20 cellular contexts compared by ENCODE assay signal in the genomic region with DNA sequence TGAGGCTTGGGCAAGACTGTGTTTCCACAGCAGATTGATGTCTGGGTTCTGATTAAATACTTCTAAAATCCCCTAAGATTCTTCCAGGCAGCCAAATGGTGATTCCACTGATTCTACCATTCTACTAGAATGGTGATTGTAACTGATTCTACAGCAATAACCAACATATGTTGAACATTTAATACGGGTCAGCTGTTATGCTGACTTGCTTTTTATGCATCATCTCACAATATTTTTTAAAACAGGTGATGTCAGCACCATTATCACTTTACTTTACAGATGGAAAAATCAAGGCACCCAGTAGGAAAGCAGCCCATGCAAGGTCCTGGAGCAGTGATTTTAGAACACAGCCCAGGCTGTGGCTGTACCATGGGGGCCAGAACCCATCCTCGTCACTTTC. TPM values are rescaled to one million over a fixed set of nuclear protein-coding genes. Genes with fewer than 3 reads are reported as not detected.
DNase-seq lines count a peak whose midpoint lies in the region; ATAC-seq, FAIRE-seq and TF ChIP-seq lines count a peak whose summit lies in the region.
"Had no signal": no experiment of that assay in that cellular context is flagged by ENCODE, and none has a peak within 500 bp of the region (broad histone marks: within the 10 kb centered on the region; RNA-seq: fewer than 3 reads in every experiment).

No MANE protein-coding gene starts in this region.

- H3K4me1 ChIP-seq in IMR-90 (ENCODE audit: control insufficient read depth, insufficient read depth, low read length) (peaks cover 10% of the 10 kb centered on the region), parathyroid adenoma (no peaks in the 10 kb centered on the region)
- H3K4me1 ChIP-seq: BLaER1 treated with 17β-estradiol and CSF1 and Interleukin-3, amounts not matched to agents 10 nM and 100 nM had no signal

- TF ChIP-seq RAD21 in IMR-90 (IDR thresholded peaks at IDR 0.05; ENCODE audit: low read length): no peak

- no peak overlapping the region for H4K8ac ChIP-seq in IMR-90 (ENCODE audit: low read depth in 2 of 2, low read length in 2 of 2)

- intact Hi-C loops in cardiac septum (cut with DNase I) (no loop called here), Right ventricle myocardium superior (cut with DNase I) (no loop called here), IMR-90 (cut with micrococcal nuclease) (no loop called here)

- no peak overlapping the region for H2BK20ac ChIP-seq in IMR-90 (ENCODE audit: low read depth, low read length)

- DNase-seq in cardiac septum (ENCODE audit: low spot score): peak; percentile 20
- no peak for DNase-seq in Right ventricle myocardium superior
- no peak for DNase-seq in IMR-90
- peak; percentile 3 for DNase-seq in fibroblast of peridontal ligament (ENCODE audit: extremely low read depth)
- no peak for DNase-seq in frontal cortex (ENCODE audit: low spot score in 2 of 2)
- no peak for DNase-seq in stimulated activated naive CD8-positive, alpha-beta T cell treated with anti-CD3 and anti-CD28 coated beads, Interleukin-15, Interleukin-2, amounts not matched to agents 100 U/mL and 50 U/mL, for 24 hours
- DNase-seq: 8988T; CD8-positive, alpha-beta T cell; COR-L47; GM23248; H7; HFFc6 had no signal

- H3K9ac ChIP-seq in IMR-90 (ENCODE audit: low read depth, low read length): no peak overlapping the region
- H3K9ac ChIP-seq in parathyroid adenoma: no peak overlapping the region
- H3K9ac ChIP-seq: BLaER1 treated with 17β-estradiol and CSF1 and Interleukin-3, amounts not matched to agents 10 nM and 100 nM; GM23248 had no signal

- no peak overlapping the region for H2AFZ ChIP-seq in IMR-90 (replicated peaks; ENCODE audit: low read length, poor library complexity)
- peak overlapping the region; percentile 38 for H2AFZ ChIP-seq in parathyroid adenoma
- H2AFZ ChIP-seq: GM23248 had no signal

- H3K79me1 ChIP-seq in IMR-90 (ENCODE audit: low read depth in 1 of 2, low read length in 2 of 2): no peaks in the 10 kb centered on the region

- TF ChIP-seq POLR2A in IMR-90 (IDR thresholded peaks at IDR 0.05; ENCODE audit: low read depth, low read length): no peak

- no peak for TF ChIP-seq CTCF in IMR-90 (conservative IDR thresholded peaks at IDR 0.05; ENCODE audit: low read depth, low read length)
- TF ChIP-seq CTCF in parathyroid adenoma (IDR thresholded peaks at IDR 0.05): no peak

- H3K27ac ChIP-seq in IMR-90 (ENCODE audit: insufficient read depth, low read length) (no peak overlapping the region), parathyroid adenoma (no peak overlapping the region)
- H3K27ac ChIP-seq: BLaER1 treated with 17β-estradiol and CSF1 and Interleukin-3, amounts not matched to agents 10 nM and 100 nM; GM23248 had no signal

- H3K9me3 ChIP-seq in IMR-90 (ENCODE audit: control insufficient read depth, insufficient read depth, low read length): no peaks in the 10 kb centered on the region
- H3K9me3 ChIP-seq in parathyroid adenoma (ENCODE audit: control insufficient read depth, low read length): no peaks in the 10 kb centered on the region
- H3K9me3 ChIP-seq: BLaER1 treated with 17β-estradiol and CSF1 and Interleukin-3, amounts not matched to agents 10 nM and 100 nM had no signal

- H2AK5ac ChIP-seq in IMR-90 (ENCODE audit: low read depth, low read length): no peak overlapping the region

- CTCF ChIA-PET in IMR-90 (lab: Yijun Ruan, JAX): no interaction called here

- no peak overlapping the region for H2AK9ac ChIP-seq in IMR-90 (replicated peaks; ENCODE audit: low read depth, low read length, poor library complexity)

- H3K79me2 ChIP-seq in parathyroid adenoma: no peaks in the 10 kb centered on the region

- H3K4me3 ChIP-seq in IMR-90 (ENCODE audit: insufficient read depth, low read depth, low read length) (no peak overlapping the region), parathyroid adenoma (ENCODE audit: low read depth, low read length) (no peak overlapping the region)
- H3K4me3 ChIP-seq: BLaER1 treated with 17β-estradiol and CSF1 and Interleukin-3, amounts not matched to agents 10 nM and 100 nM; GM23248 had no signal

- H3K56ac ChIP-seq in IMR-90 (ENCODE audit: extremely low read depth, insufficient read depth, low read length): no peak overlapping the region

- H3K27me3 ChIP-seq in IMR-90 (ENCODE audit: control insufficient read depth, insufficient read depth, low read length) (peaks cover 15% of the 10 kb centered on the region), parathyroid adenoma (ENCODE audit: control insufficient read depth, insufficient read depth, low read length) (no peaks in the 10 kb centered on the region)
- H3K27me3 ChIP-seq: BLaER1 treated with 17β-estradiol and CSF1 and Interleukin-3, amounts not matched to agents 10 nM and 100 nM had no signal

- H2BK5ac ChIP-seq in IMR-90 (ENCODE audit: low read depth, low read length, poor library complexity, severe bottlenecking): no peak overlapping the region

- dilution Hi-C loops in IMR-90 (cut with HindIII; ENCODE audit: low sequenced_read_pairs, unreplicated experiment): no loop called here

- no peak overlapping the region for H3K23ac ChIP-seq in IMR-90 (ENCODE audit: low read depth, low read length)

- BruUV-seq in IMR-90 (replicated peaks; lab: Mats Ljungman, UMichigan): no TSS peak

- H3K9me1 ChIP-seq in IMR-90 (ENCODE audit: insufficient read depth, low read length): 0 out of 2 replicates have a peak, but pooled peaks cover 3% of the 10 kb centered on the region

- H2BK120ac ChIP-seq in IMR-90 (ENCODE audit: low read depth, low read length): no peak overlapping the region

- no peak overlapping the region for H3K4me2 ChIP-seq in IMR-90 (ENCODE audit: low read depth, low read length)
- H3K4me2 ChIP-seq in parathyroid adenoma (ENCODE audit: low read length): no peak overlapping the region
- H3K4me2 ChIP-seq: BLaER1 treated with 17β-estradiol and CSF1 and Interleukin-3, amounts not matched to agents 10 nM and 100 nM had no signal

- no peaks in the 10 kb centered on the region for H4K20me1 ChIP-seq in IMR-90 (ENCODE audit: insufficient read depth, low read length)
- H4K20me1 ChIP-seq: BLaER1 treated with 17β-estradiol and CSF1 and Interleukin-3, amounts not matched to agents 10 nM and 100 nM had no signal

- ATAC-seq in Right ventricle myocardium superior (ENCODE audit: poor library complexity) (no peak), IMR-90 (ENCODE audit: low read depth) (no peak), HG03378 (IDR thresholded peaks at IDR 0.05; ENCODE audit: unreplicated experiment) (no peak)
- no peak for ATAC-seq in stimulated activated naive CD8-positive, alpha-beta T cell treated with anti-CD3 and anti-CD28 coated beads, Interleukin-15, Interleukin-2, amounts not matched to agents 100 U/mL and 50 U/mL, for 24 hours
- ATAC-seq: CD8-positive, alpha-beta T cell; HCT116 had no signal

- in situ Hi-C loops in IMR-90 (cut with MboI; ENCODE audit: low sequenced_read_pairs): no loop called here

- no peak overlapping the region for H4K5ac ChIP-seq in IMR-90 (ENCODE audit: low read depth, low read length)

- no peak overlapping the region for H2BK15ac ChIP-seq in IMR-90 (ENCODE audit: low read depth, low read length)

- no peaks in the 10 kb centered on the region for H3K36me3 ChIP-seq in IMR-90 (ENCODE audit: control insufficient read depth, insufficient read depth, low read length)
- H3K36me3 ChIP-seq in parathyroid adenoma (ENCODE audit: control insufficient read depth, insufficient read depth, low read length): no peaks in the 10 kb centered on the region
- H3K36me3 ChIP-seq: BLaER1 treated with 17β-estradiol and CSF1 and Interleukin-3, amounts not matched to agents 10 nM and 100 nM had no signal

- POLR2A ChIA-PET in IMR-90 (lab: Charles Lee; ENCODE audit: unreplicated experiment): no interaction called here

- WGBS in IMR-90 (ENCODE audit: extremely low coverage in 2 of 2, insufficient read length in 1 of 2), 2 experiments: no CpG with 5 or more reads among the region's 2 CpGs

- no peak overlapping the region for H3K14ac ChIP-seq in IMR-90 (replicated peaks; ENCODE audit: low read depth, low read length)

- no peak overlapping the region for H3K18ac ChIP-seq in IMR-90 (ENCODE audit: low read depth, low read length)

- no peak overlapping the region for H4K91ac ChIP-seq in IMR-90 (ENCODE audit: insufficient read depth, low read depth, low read length)

- no peak overlapping the region for H3K4ac ChIP-seq in IMR-90 (ENCODE audit: low read depth, low read length)

- FAIRE-seq in frontal cortex (lab: Jason Lieb, UNC): no peak
- FAIRE-seq: G401.6, GM12891, GM18507, HTR-8/SVneo had no signal

TF ChIP-seq in IMR-90, 13 proteins besides CTCF, POLR2A, EP300 and RAD21:
- TF ChIP-seq CEBPB (IDR thresholded peaks at IDR 0.05; ENCODE audit: low read depth, low read length) (no peak), MAFK (IDR thresholded peaks at IDR 0.05; ENCODE audit: low read depth, low read length) (peak; percentile 22; the same call in 1 of the 2 replicates)

RNA-seq across cellular contexts. Expression of a gene that starts 37.5 kb away (rescaled TPM):
- total RNA-seq in cardiac septum: 105 TPM
- total RNA-seq in Right ventricle myocardium superior: 158 TPM
- 41.9 and 42.8 TPM in 2 replicates for total RNA-seq in IMR-90 (2012; rRNA removed)
- polyA plus RNA-seq in IMR-90 (2012; rRNA removed): 41.5 and 52.7 TPM in 2 replicates
- polyA plus RNA-seq in IMR-90 (2012; cell fraction: cytosol; rRNA removed): 11.2 and 15.8 TPM in 2 replicates
- polyA plus RNA-seq in IMR-90 (2012; cell fraction: nucleus; rRNA removed; ENCODE audit: low replicate concordance): 7.0 and 45.7 TPM in 2 replicates
- 36.3 TPM for total RNA-seq in frontal cortex

RNA-seq across cellular contexts. Expression of a gene that starts 38.2 kb away (rescaled TPM):
- total RNA-seq in cardiac septum: 0.51 TPM
- not detected for total RNA-seq in Right ventricle myocardium superior
- 0.90 and 1.1 TPM in 2 replicates for total RNA-seq in IMR-90 (2012; rRNA removed)
- 1.5 and 2.0 TPM in 2 replicates for polyA plus RNA-seq in IMR-90 (2012; rRNA removed)
- polyA plus RNA-seq in IMR-90 (2012; cell fraction: cytosol; rRNA removed): 0.51 and 0.62 TPM in 2 replicates
- 0.67 and 6.4 TPM in 2 replicates for polyA plus RNA-seq in IMR-90 (2012; cell fraction: nucleus; rRNA removed; ENCODE audit: low replicate concordance)
- 4.1 TPM for total RNA-seq in frontal cortex

Comparison
In these comparisons a context has a peak if more than half of its experiments do, and no peak if none do; other contexts are left out.
1. DNase-seq: peak in cardiac septum (single experiment) and fibroblast of peridontal ligament (single experiment); none in Right ventricle myocardium superior (single experiment), IMR-90 (single experiment), frontal cortex (0 of 2) and stimulated activated naive CD8-positive, alpha-beta T cell treated with anti-CD3 and anti-CD28 coated beads, Interleukin-15, Interleukin-2, amounts not matched to agents 100 U/mL and 50 U/mL, for 24 hours (single experiment).